In the genomic region with DNA sequence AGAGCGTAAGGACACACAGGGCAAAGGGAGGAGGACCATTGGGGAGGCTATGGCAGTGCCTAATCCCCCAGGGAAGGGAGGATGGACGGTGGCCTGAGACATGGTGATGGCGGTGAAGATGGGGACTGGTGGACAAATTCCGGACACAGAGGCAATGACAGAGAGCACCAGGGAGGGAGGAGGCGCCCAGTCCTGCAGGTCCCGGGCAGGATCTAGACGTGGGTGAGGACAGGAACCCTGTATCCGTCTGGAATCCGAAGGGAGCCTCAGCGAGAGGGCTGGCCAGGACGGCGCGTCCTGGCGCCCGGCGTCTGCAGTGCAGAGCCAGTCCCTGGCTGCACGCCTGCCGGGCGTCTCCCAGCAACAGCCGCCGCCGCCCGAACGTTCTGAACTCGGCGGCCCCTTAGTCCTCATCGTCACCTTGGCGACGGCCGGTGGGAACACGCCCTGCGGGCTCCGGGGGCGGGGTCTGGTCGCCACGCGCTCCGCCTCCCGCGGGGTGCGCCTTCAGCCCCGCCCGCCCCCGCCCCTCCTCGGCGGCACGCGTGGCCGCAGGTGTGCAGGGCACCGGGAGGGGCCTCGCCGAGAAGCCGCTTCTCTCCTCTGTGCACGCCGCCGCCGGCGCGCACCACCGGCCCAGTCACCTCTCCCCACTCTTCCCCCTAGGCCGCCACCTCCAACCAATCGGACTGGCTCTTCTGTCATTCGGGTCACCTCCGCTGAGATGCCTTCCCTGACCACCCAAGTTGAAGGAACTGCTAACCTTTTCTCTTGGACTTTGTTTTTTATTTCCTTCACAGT, we compare ENCODE assay signal across 1 cellular context.
A peak's percentile ranks its signal among the peaks of the same experiment; 100 is the strongest.
TF ChIP-seq lines count a peak whose summit lies in the region.

No MANE protein-coding gene starts in this region.

TF ChIP-seq in HepG2, 621 proteins besides CTCF, POLR2A, EP300 and RAD21 (continues in another document):
- no peak for TF ChIP-seq SRY (CRISPR knock-in tag; IDR thresholded peaks at IDR 0.05)
- no peak for TF ChIP-seq HDAC6 (IDR thresholded peaks at IDR 0.05; ENCODE audit: low read depth, low read length)
- TF ChIP-seq ISL2 (CRISPR knock-in tag; IDR thresholded peaks at IDR 0.05): no peak
- no peak for TF ChIP-seq ZBTB7A (CRISPR knock-in tag; IDR thresholded peaks at IDR 0.05)
- TF ChIP-seq, protein P1, sequence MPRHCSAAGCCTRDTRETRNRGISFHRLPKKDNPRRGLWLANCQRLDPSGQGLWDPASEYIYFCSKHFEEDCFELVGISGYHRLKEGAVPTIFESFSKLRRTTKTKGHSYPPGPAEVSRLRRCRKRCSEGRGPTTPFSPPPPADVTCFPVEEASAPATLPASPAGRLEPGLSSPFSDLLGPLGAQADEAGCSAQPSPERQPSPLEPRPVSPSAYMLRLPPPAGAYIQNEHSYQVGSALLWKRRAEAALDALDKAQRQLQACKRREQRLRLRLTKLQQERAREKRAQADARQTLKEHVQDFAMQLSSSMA (CRISPR knock-in tag; IDR thresholded peaks at IDR 0.05): no peak
- TF ChIP-seq ZNF225 (CRISPR knock-in tag; IDR thresholded peaks at IDR 0.05): no peak
- TF ChIP-seq, protein P2, sequence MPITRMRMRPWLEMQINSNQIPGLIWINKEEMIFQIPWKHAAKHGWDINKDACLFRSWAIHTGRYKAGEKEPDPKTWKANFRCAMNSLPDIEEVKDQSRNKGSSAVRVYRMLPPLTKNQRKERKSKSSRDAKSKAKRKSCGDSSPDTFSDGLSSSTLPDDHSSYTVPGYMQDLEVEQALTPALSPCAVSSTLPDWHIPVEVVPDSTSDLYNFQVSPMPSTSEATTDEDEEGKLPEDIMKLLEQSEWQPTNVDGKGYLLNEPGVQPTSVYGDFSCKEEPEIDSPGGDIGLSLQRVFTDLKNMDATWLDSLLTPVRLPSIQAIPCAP (CRISPR knock-in tag; IDR thresholded peaks at IDR 0.05; ENCODE audit: low read depth): no peak
- TF ChIP-seq SP5 (CRISPR knock-in tag; IDR thresholded peaks at IDR 0.05; ENCODE audit: borderline replicate concordance, low read depth): peak; percentile 54; the same call in 1 of the 2 replicates
- no peak for TF ChIP-seq ZNF570 (CRISPR knock-in tag; IDR thresholded peaks at IDR 0.05; ENCODE audit: borderline replicate concordance)
- peak; percentile 88 for TF ChIP-seq RFX3 (CRISPR knock-in tag; IDR thresholded peaks at IDR 0.05)
- no peak for TF ChIP-seq ZNF589 (CRISPR knock-in tag; conservative IDR thresholded peaks at IDR 0.05)
- TF ChIP-seq, protein P3, sequence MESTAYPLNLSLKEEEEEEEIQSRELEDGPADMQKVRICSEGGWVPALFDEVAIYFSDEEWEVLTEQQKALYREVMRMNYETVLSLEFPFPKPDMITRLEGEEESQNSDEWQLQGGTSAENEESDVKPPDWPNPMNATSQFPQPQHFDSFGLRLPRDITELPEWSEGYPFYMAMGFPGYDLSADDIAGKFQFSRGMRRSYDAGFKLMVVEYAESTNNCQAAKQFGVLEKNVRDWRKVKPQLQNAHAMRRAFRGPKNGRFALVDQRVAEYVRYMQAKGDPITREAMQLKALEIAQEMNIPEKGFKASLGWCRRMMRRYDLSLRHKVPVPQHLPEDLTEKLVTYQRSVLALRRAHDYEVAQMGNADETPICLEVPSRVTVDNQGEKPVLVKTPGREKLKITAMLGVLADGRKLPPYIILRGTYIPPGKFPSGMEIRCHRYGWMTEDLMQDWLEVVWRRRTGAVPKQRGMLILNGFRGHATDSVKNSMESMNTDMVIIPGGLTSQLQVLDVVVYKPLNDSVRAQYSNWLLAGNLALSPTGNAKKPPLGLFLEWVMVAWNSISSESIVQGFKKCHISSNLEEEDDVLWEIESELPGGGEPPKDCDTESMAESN (CRISPR knock-in tag; conservative IDR thresholded peaks at IDR 0.05): no peak
- TF ChIP-seq, protein P4, sequence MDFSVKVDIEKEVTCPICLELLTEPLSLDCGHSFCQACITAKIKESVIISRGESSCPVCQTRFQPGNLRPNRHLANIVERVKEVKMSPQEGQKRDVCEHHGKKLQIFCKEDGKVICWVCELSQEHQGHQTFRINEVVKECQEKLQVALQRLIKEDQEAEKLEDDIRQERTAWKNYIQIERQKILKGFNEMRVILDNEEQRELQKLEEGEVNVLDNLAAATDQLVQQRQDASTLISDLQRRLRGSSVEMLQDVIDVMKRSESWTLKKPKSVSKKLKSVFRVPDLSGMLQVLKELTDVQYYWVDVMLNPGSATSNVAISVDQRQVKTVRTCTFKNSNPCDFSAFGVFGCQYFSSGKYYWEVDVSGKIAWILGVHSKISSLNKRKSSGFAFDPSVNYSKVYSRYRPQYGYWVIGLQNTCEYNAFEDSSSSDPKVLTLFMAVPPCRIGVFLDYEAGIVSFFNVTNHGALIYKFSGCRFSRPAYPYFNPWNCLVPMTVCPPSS (IDR thresholded peaks at IDR 0.05): no peak
- TF ChIP-seq GFI1 (CRISPR knock-in tag; IDR thresholded peaks at IDR 0.05; ENCODE audit: borderline replicate concordance): no peak
- peak; percentile 21; the same call in 1 of the 2 replicates for TF ChIP-seq RXRA (CRISPR knock-in tag; IDR thresholded peaks at IDR 0.05)
- TF ChIP-seq, protein P5, sequence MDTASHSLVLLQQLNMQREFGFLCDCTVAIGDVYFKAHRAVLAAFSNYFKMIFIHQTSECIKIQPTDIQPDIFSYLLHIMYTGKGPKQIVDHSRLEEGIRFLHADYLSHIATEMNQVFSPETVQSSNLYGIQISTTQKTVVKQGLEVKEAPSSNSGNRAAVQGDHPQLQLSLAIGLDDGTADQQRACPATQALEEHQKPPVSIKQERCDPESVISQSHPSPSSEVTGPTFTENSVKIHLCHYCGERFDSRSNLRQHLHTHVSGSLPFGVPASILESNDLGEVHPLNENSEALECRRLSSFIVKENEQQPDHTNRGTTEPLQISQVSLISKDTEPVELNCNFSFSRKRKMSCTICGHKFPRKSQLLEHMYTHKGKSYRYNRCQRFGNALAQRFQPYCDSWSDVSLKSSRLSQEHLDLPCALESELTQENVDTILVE (CRISPR knock-in tag; IDR thresholded peaks at IDR 0.05): no peak
- TF ChIP-seq MATR3 (CRISPR knock-in tag; IDR thresholded peaks at IDR 0.05): no peak
- TF ChIP-seq ZNF274 (CRISPR knock-in tag; IDR thresholded peaks at IDR 0.05): no peak
- TF ChIP-seq ZNF354B (CRISPR knock-in tag; IDR thresholded peaks at IDR 0.05): no peak
- TF ChIP-seq PAWR (CRISPR knock-in tag; IDR thresholded peaks at IDR 0.05; ENCODE audit: borderline replicate concordance): no peak
- no peak for TF ChIP-seq ZNF253 (CRISPR knock-in tag; IDR thresholded peaks at IDR 0.05; ENCODE audit: borderline replicate concordance)
- TF ChIP-seq, protein P6, sequence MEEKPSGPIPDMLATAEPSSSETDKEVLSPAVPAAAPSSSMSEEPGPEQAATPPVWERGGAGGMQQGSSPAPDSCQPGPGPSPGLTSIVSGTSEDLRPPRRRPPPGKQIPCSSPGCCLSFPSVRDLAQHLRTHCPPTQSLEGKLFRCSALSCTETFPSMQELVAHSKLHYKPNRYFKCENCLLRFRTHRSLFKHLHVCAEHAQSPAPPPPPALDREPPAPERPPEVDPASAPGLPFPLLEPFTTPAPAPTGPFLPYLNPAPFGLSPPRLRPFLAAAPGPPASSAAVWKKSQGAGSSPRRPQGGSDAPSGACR (CRISPR knock-in tag; IDR thresholded peaks at IDR 0.05): no peak
- TF ChIP-seq, protein P7, sequence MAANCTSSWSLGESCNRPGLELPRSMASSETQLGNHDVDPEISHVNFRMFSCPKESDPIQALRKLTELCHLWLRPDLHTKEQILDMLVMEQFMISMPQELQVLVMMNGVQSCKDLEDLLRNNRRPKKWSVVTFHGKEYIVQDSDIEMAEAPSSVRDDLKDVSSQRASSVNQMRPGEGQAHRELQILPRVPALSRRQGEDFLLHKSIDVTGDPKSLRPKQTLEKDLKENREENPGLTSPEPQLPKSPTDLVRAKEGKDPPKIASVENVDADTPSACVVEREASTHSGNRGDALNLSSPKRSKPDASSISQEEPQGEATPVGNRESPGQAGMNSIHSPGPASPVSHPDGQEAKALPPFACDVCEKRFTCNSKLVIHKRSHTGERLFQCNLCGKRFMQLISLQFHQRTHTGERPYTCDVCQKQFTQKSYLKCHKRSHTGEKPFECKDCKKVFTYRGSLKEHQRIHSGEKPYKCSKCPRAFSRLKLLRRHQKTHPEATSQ (CRISPR knock-in tag; IDR thresholded peaks at IDR 0.05; ENCODE audit: borderline replicate concordance): no peak
- no peak for TF ChIP-seq PRMT3 (CRISPR knock-in tag; IDR thresholded peaks at IDR 0.05; ENCODE audit: borderline replicate concordance, low read depth)
- TF ChIP-seq, protein P8, sequence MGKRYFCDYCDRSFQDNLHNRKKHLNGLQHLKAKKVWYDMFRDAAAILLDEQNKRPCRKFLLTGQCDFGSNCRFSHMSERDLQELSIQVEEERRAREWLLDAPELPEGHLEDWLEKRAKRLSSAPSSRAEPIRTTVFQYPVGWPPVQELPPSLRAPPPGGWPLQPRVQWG (CRISPR knock-in tag; IDR thresholded peaks at IDR 0.05; ENCODE audit: borderline replicate concordance, low read depth): no peak
- no peak for TF ChIP-seq POGZ (CRISPR knock-in tag; IDR thresholded peaks at IDR 0.05)
- TF ChIP-seq ZNF121 (CRISPR knock-in tag; IDR thresholded peaks at IDR 0.05): no peak
- no peak for TF ChIP-seq ZNF10 (CRISPR knock-in tag; IDR thresholded peaks at IDR 0.05; ENCODE audit: borderline replicate concordance, low read depth)
- TF ChIP-seq ZNF737 (CRISPR knock-in tag; IDR thresholded peaks at IDR 0.05; ENCODE audit: borderline replicate concordance): no peak
- TF ChIP-seq ZKSCAN1 (IDR thresholded peaks at IDR 0.05; ENCODE audit: low read length): no peak
- TF ChIP-seq HIVEP1 (CRISPR knock-in tag; IDR thresholded peaks at IDR 0.05): no peak
- TF ChIP-seq CEBPB (IDR thresholded peaks at IDR 0.05; ENCODE audit: borderline replicate concordance, low read depth, low read length): no peak
- no peak for TF ChIP-seq ZNF782 (CRISPR knock-in tag; IDR thresholded peaks at IDR 0.05; ENCODE audit: borderline replicate concordance)
- peak; percentile 92; the same call in 2 of the 3 replicates for TF ChIP-seq MXI1 (IDR thresholded peaks at IDR 0.05; ENCODE audit: borderline replicate concordance, low read depth, low read length)
- no peak for TF ChIP-seq FOSL1 (CRISPR knock-in tag; IDR thresholded peaks at IDR 0.05; ENCODE audit: borderline replicate concordance)
- TF ChIP-seq ZC3H13 (CRISPR knock-in tag; IDR thresholded peaks at IDR 0.05): no peak
- no peak for TF ChIP-seq SSRP1 (CRISPR knock-in tag; IDR thresholded peaks at IDR 0.05)
- TF ChIP-seq TEAD2 (CRISPR knock-in tag; IDR thresholded peaks at IDR 0.05): no peak
- TF ChIP-seq, protein P9, sequence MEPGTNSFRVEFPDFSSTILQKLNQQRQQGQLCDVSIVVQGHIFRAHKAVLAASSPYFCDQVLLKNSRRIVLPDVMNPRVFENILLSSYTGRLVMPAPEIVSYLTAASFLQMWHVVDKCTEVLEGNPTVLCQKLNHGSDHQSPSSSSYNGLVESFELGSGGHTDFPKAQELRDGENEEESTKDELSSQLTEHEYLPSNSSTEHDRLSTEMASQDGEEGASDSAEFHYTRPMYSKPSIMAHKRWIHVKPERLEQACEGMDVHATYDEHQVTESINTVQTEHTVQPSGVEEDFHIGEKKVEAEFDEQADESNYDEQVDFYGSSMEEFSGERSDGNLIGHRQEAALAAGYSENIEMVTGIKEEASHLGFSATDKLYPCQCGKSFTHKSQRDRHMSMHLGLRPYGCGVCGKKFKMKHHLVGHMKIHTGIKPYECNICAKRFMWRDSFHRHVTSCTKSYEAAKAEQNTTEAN (CRISPR knock-in tag; conservative IDR thresholded peaks at IDR 0.05): no peak
- TF ChIP-seq SRF (IDR thresholded peaks at IDR 0.05; ENCODE audit: low read depth, low read length): no peak
- TF ChIP-seq, protein P10, sequence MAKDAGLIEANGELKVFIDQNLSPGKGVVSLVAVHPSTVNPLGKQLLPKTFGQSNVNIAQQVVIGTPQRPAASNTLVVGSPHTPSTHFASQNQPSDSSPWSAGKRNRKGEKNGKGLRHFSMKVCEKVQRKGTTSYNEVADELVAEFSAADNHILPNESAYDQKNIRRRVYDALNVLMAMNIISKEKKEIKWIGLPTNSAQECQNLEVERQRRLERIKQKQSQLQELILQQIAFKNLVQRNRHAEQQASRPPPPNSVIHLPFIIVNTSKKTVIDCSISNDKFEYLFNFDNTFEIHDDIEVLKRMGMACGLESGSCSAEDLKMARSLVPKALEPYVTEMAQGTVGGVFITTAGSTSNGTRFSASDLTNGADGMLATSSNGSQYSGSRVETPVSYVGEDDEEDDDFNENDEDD (CRISPR knock-in tag; IDR thresholded peaks at IDR 0.05; ENCODE audit: borderline replicate concordance): 0 out of 2 replicates have a peak, but pooled peaks have one; percentile 20
- no peak for TF ChIP-seq CHCHD3 (CRISPR knock-in tag; IDR thresholded peaks at IDR 0.05)
- TF ChIP-seq YY1 (IDR thresholded peaks at IDR 0.05; ENCODE audit: insufficient read depth, insufficient replicate concordance, low read depth, low read length): no peak
- TF ChIP-seq, protein P11, sequence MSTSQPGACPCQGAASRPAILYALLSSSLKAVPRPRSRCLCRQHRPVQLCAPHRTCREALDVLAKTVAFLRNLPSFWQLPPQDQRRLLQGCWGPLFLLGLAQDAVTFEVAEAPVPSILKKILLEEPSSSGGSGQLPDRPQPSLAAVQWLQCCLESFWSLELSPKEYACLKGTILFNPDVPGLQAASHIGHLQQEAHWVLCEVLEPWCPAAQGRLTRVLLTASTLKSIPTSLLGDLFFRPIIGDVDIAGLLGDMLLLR (CRISPR knock-in tag; IDR thresholded peaks at IDR 0.05): 0 out of 2 replicates have a peak, but pooled peaks have one; percentile 37
- TF ChIP-seq PTBP1 (IDR thresholded peaks at IDR 0.05; ENCODE audit: low read depth, low read length, poor library complexity, severe bottlenecking): no peak
- TF ChIP-seq HHEX (CRISPR knock-in tag; IDR thresholded peaks at IDR 0.05): no peak
- TF ChIP-seq, protein P12, sequence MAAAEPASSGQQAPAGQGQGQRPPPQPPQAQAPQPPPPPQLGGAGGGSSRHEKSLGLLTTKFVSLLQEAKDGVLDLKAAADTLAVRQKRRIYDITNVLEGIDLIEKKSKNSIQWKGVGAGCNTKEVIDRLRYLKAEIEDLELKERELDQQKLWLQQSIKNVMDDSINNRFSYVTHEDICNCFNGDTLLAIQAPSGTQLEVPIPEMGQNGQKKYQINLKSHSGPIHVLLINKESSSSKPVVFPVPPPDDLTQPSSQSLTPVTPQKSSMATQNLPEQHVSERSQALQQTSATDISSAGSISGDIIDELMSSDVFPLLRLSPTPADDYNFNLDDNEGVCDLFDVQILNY (CRISPR knock-in tag; conservative IDR thresholded peaks at IDR 0.05): no peak
- TF ChIP-seq REPIN1 (CRISPR knock-in tag; IDR thresholded peaks at IDR 0.05; ENCODE audit: borderline replicate concordance, low read depth): no peak
- TF ChIP-seq ZNF569 (CRISPR knock-in tag; IDR thresholded peaks at IDR 0.05; ENCODE audit: borderline replicate concordance): no peak
- no peak for TF ChIP-seq NPAS2 (CRISPR knock-in tag; IDR thresholded peaks at IDR 0.05; ENCODE audit: borderline replicate concordance)
- TF ChIP-seq HNRNPL (IDR thresholded peaks at IDR 0.05; ENCODE audit: low read depth, low read length): no peak
- TF ChIP-seq KDM5B (CRISPR knock-in tag; IDR thresholded peaks at IDR 0.05; ENCODE audit: borderline replicate concordance): peak; percentile 53; the same call in 1 of the 2 replicates
- TF ChIP-seq, protein P13, sequence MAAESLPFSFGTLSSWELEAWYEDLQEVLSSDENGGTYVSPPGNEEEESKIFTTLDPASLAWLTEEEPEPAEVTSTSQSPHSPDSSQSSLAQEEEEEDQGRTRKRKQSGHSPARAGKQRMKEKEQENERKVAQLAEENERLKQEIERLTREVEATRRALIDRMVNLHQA (CRISPR knock-in tag; IDR thresholded peaks at IDR 0.05): no peak
- no peak for TF ChIP-seq CBFB (CRISPR knock-in tag; IDR thresholded peaks at IDR 0.05)
- TF ChIP-seq, protein P14, sequence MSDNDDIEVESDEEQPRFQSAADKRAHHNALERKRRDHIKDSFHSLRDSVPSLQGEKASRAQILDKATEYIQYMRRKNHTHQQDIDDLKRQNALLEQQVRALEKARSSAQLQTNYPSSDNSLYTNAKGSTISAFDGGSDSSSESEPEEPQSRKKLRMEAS (IDR thresholded peaks at IDR 0.05): no peak
